In the genomic region with DNA sequence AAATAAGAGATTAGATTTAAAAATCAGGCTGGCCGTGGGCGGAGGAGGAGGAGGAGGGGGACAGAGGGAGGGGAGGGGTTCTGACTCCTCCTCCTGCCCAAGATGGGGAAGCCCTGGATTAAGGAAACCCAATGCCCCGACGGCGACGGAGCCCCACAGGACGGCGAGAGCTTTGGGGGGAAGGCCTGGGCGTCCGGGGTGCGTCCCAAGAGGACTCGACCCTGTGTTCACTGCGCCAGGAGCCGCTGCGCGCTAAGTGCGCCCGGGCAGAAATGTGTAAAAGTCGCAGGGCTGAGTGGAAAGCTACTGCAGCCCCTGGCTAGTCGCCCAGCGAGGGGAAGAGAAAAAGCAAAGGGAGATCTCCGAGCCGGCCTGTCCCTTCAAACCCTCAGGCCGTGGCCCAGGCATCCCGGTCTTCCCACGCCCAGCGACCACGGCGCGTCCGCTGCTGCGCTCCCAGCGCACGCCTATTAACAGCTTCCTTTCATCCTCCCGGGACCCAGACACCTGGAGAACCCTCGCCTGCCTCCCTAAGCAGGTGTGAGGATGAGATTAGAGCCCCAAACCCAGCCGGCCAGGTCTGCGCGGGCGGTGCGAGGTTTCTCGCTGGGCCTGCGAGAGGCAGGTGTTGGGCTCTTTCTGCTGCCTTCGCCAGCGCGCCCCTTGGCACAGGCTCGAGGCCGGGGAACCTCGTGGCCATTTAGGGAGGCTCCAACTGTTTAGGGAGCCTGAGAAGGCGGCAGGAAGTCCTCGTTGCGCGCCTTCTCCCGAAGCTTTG, we compare ENCODE assay signal across 8 cellular contexts. TPM values are rescaled to one million over a fixed set of nuclear protein-coding genes. Genes with fewer than 3 reads are reported as not detected.
DNase-seq lines count a peak whose midpoint lies in the region; ATAC-seq lines count a peak whose summit lies in the region.

No MANE protein-coding gene starts in this region.

- peak overlapping the region; percentile 83 for H3K4me3 Mint-ChIP-seq in activated T-helper 1 cell treated with anti-CD3 and anti-CD28 coated beads, Interleukin-12 subunit alpha, Interleukin-12 subunit beta, Interleukin-2, Interleukin-4 antibody, amounts not matched to agents 30 ng/mL and 10 ng/mL and 1 ng/mL, durations not matched to agents 14 hours and 24 hours and 36 hours
- H3K4me3 Mint-ChIP-seq in naive thymus-derived CD8-positive, alpha-beta T cell: peak overlapping the region; percentile 84 to 98 (median 90)

- no peak overlapping the region for H3K27ac Mint-ChIP-seq in activated T-helper 1 cell treated with anti-CD3 and anti-CD28 coated beads, Interleukin-12 subunit alpha, Interleukin-12 subunit beta, Interleukin-2, Interleukin-4 antibody, amounts not matched to agents 30 ng/mL and 10 ng/mL and 1 ng/mL, durations not matched to agents 14 hours and 24 hours and 36 hours
- H3K27ac Mint-ChIP-seq in naive thymus-derived CD8-positive, alpha-beta T cell: peak overlapping the region in 4 of 10 donors; percentile 63 to 93 (median 80)

- intact Hi-C loops in activated T-helper 1 cell treated with anti-CD3 and anti-CD28 coated beads, Interleukin-12 subunit alpha, Interleukin-12 subunit beta, Interleukin-2, Interleukin-4 antibody, amounts not matched to agents 30 ng/mL and 10 ng/mL and 1 ng/mL, durations not matched to agents 14 hours and 24 hours and 36 hours (cut with micrococcal nuclease): loop anchor here (2.0 to 10.0 kb wide), 4 partner anchors 65 to 1107 kb away; a partner anchor contains a TSS

- POLR2A ChIA-PET in naive thymus-derived CD8-positive, alpha-beta T cell (lab: Charles Lee): no interaction called here

- H3K36me3 Mint-ChIP-seq in activated T-helper 1 cell treated with anti-CD3 and anti-CD28 coated beads, Interleukin-12 subunit alpha, Interleukin-12 subunit beta, Interleukin-2, Interleukin-4 antibody, amounts not matched to agents 30 ng/mL and 10 ng/mL and 1 ng/mL, durations not matched to agents 14 hours and 24 hours and 36 hours (ENCODE audit: low read depth): peaks cover 3% of the 10 kb centered on the region
- H3K36me3 Mint-ChIP-seq in naive thymus-derived CD8-positive, alpha-beta T cell: no peaks in the 10 kb centered on the region

- peak; percentile 8 for DNase-seq in stimulated activated CD4-positive, alpha-beta T cell treated with anti-CD3 and anti-CD28 coated beads, Interleukin-15, amount 100 ng/mL, for 24 hours
- no peak for DNase-seq in stimulated activated CD4-positive, alpha-beta T cell treated with anti-CD3 and anti-CD28 coated beads, Interleukin-12 subunit alpha, Interleukin-12 subunit beta, amount 100 ng/mL, for 4 hours
- no peak for DNase-seq in activated T-helper 1 cell treated with anti-CD3 and anti-CD28 coated beads, Interleukin-12 subunit alpha, Interleukin-12 subunit beta, Interleukin-2, Interleukin-4 antibody, amounts not matched to agents 30 ng/mL and 10 ng/mL and 1 ng/mL, durations not matched to agents 14 hours and 24 hours and 36 hours (ENCODE audit: low spot score)
- peak; percentile 37 for DNase-seq in fibroblast of peridontal ligament (ENCODE audit: extremely low read depth)
- DNase-seq in naive thymus-derived CD8-positive, alpha-beta T cell: peak in 2 of 10 donors; percentile 2 to 22
- no peak for DNase-seq in SW480 (ENCODE audit: low spot score)

- ATAC-seq in naive thymus-derived CD8-positive, alpha-beta T cell: no peak
- ATAC-seq in HG03571 (IDR thresholded peaks at IDR 0.05; ENCODE audit: unreplicated experiment): no peak
- no peak for ATAC-seq in HG02981 (IDR thresholded peaks at IDR 0.05; ENCODE audit: unreplicated experiment)

- H3K4me1 Mint-ChIP-seq in activated T-helper 1 cell treated with anti-CD3 and anti-CD28 coated beads, Interleukin-12 subunit alpha, Interleukin-12 subunit beta, Interleukin-2, Interleukin-4 antibody, amounts not matched to agents 30 ng/mL and 10 ng/mL and 1 ng/mL, durations not matched to agents 14 hours and 24 hours and 36 hours (ENCODE audit: low read depth): peaks cover 18% of the 10 kb centered on the region
- H3K4me1 Mint-ChIP-seq in naive thymus-derived CD8-positive, alpha-beta T cell: peaks cover 2 to 18% (median 7%) of the 10 kb centered on the region in 4 donors

- H3K27me3 Mint-ChIP-seq in activated T-helper 1 cell treated with anti-CD3 and anti-CD28 coated beads, Interleukin-12 subunit alpha, Interleukin-12 subunit beta, Interleukin-2, Interleukin-4 antibody, amounts not matched to agents 30 ng/mL and 10 ng/mL and 1 ng/mL, durations not matched to agents 14 hours and 24 hours and 36 hours (ENCODE audit: insufficient read depth): peaks cover 10% of the 10 kb centered on the region
- H3K27me3 Mint-ChIP-seq in naive thymus-derived CD8-positive, alpha-beta T cell: no peaks in the 10 kb centered on the region

- no peaks in the 10 kb centered on the region for H3K9me3 Mint-ChIP-seq in activated T-helper 1 cell treated with anti-CD3 and anti-CD28 coated beads, Interleukin-12 subunit alpha, Interleukin-12 subunit beta, Interleukin-2, Interleukin-4 antibody, amounts not matched to agents 30 ng/mL and 10 ng/mL and 1 ng/mL, durations not matched to agents 14 hours and 24 hours and 36 hours
- no peaks in the 10 kb centered on the region for H3K9me3 Mint-ChIP-seq in naive thymus-derived CD8-positive, alpha-beta T cell

RNA-seq across cellular contexts. Expression of a gene that starts 1.4 kb away (rescaled TPM):
- 58.8 and 60.6 TPM in 2 replicates for total RNA-seq in activated T-helper 1 cell treated with anti-CD3 and anti-CD28 coated beads, Interleukin-12 subunit alpha, Interleukin-12 subunit beta, Interleukin-2, Interleukin-4 antibody, amounts not matched to agents 30 ng/mL and 10 ng/mL and 1 ng/mL, durations not matched to agents 14 hours and 24 hours and 36 hours
- total RNA-seq in naive thymus-derived CD8-positive, alpha-beta T cell: 10 to 100 TPM; 95.1 to 97.8 TPM
- 10 to 100 TPM; 27.5 to 51.8 (median 51.5) TPM for polyA plus RNA-seq in naive thymus-derived CD8-positive, alpha-beta T cell

Comparison
In these comparisons a context has a peak if more than half of its experiments do, and no peak if none do; other contexts are left out.
1. DNase-seq: peak in stimulated activated CD4-positive, alpha-beta T cell treated with anti-CD3 and anti-CD28 coated beads, Interleukin-15, amount 100 ng/mL, for 24 hours (single experiment) and fibroblast of peridontal ligament (single experiment); none in stimulated activated CD4-positive, alpha-beta T cell treated with anti-CD3 and anti-CD28 coated beads, Interleukin-12 subunit alpha, Interleukin-12 subunit beta, amount 100 ng/mL, for 4 hours (single experiment), activated T-helper 1 cell treated with anti-CD3 and anti-CD28 coated beads, Interleukin-12 subunit alpha, Interleukin-12 subunit beta, Interleukin-2, Interleukin-4 antibody, amounts not matched to agents 30 ng/mL and 10 ng/mL and 1 ng/mL, durations not matched to agents 14 hours and 24 hours and 36 hours (single experiment) and SW480 (single experiment).